In the genomic region with DNA sequence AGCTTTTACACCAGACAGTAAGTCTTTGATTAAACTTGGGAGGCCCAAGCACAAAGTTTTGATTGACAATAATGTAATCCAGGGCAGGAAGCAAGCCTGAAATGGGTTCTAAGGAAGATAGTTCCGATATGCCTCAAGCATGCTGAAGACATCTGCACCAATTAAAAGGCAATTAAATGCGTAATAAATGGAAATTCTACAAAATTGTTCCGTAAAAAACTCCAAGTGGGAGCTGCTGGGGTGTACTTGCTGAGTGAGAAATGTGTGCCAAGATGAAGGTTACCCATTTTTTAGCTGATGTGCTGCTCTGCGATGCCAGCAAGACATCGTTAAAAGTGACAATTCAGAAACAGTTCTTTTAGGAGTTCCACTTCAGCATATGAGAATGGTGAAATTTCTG, we compare ENCODE assay signal across 21 cellular contexts.
DNase-seq lines count a peak whose midpoint lies in the region; ATAC-seq and TF ChIP-seq lines count a peak whose summit lies in the region.
"Had no signal": no experiment of that assay in that cellular context is flagged by ENCODE, and none has a peak within 500 bp of the region (broad histone marks: within the 10 kb centered on the region; RNA-seq: fewer than 3 reads in every experiment).

No MANE protein-coding gene starts in this region.

- H3K27me3 ChIP-seq in GM23248 (replicated peaks; ENCODE audit: insufficient read depth) (peaks cover 14% of the 10 kb centered on the region), smooth muscle cell (ENCODE audit: low read depth) (no peaks in the 10 kb centered on the region)
- H3K27me3 ChIP-seq: BLaER1 treated with 17β-estradiol and CSF1 and Interleukin-3, amounts not matched to agents 10 nM and 100 nM had no signal

- H3K4me2 ChIP-seq in GM23248 (ENCODE audit: unreplicated experiment) (no peak overlapping the region), smooth muscle cell (peak overlapping the region; percentile 43)
- H3K4me2 ChIP-seq: A549; BLaER1 treated with 17β-estradiol and CSF1 and Interleukin-3, amounts not matched to agents 10 nM and 100 nM had no signal

- H3K9me3 ChIP-seq in GM23248 (ENCODE audit: low read depth) (no peaks in the 10 kb centered on the region), smooth muscle cell (replicated peaks; ENCODE audit: low read depth) (no peaks in the 10 kb centered on the region)
- H3K9me3 ChIP-seq: A549; BLaER1 treated with 17β-estradiol and CSF1 and Interleukin-3, amounts not matched to agents 10 nM and 100 nM had no signal

- H4K20me1 ChIP-seq in GM23248 (ENCODE audit: insufficient read depth) (no peaks in the 10 kb centered on the region), smooth muscle cell (ENCODE audit: low read depth) (no peaks in the 10 kb centered on the region)
- H4K20me1 ChIP-seq: BLaER1 treated with 17β-estradiol and CSF1 and Interleukin-3, amounts not matched to agents 10 nM and 100 nM had no signal

- TF ChIP-seq CTCF in smooth muscle cell (IDR thresholded peaks at IDR 0.05; ENCODE audit: borderline replicate concordance, insufficient read depth, poor library complexity, severe bottlenecking), result no peak

- H3K9me2 ChIP-seq in GM23248 (ENCODE audit: insufficient read depth), result no peaks in the 10 kb centered on the region

- H3K4me1 ChIP-seq in GM23248 (ENCODE audit: insufficient read depth) (no peaks in the 10 kb centered on the region), smooth muscle cell (ENCODE audit: low read depth) (no peaks in the 10 kb centered on the region)
- H3K4me1 ChIP-seq: A549; BLaER1 treated with 17β-estradiol and CSF1 and Interleukin-3, amounts not matched to agents 10 nM and 100 nM had no signal

- in situ Hi-C loops in GM23248 (cut with MboI), result no loop called here

- H3K79me2 ChIP-seq in GM23248 (ENCODE audit: insufficient read depth), result no peaks in the 10 kb centered on the region
- no peaks in the 10 kb centered on the region for H3K79me2 ChIP-seq in smooth muscle cell (ENCODE audit: low read depth)

- H3K4me3 ChIP-seq in GM23248 (0 out of 2 replicates have a peak overlapping the region, but pooled peaks have one; percentile 4), smooth muscle cell (no peak overlapping the region)
- H3K4me3 ChIP-seq: A549; BLaER1 treated with 17β-estradiol and CSF1 and Interleukin-3, amounts not matched to agents 10 nM and 100 nM; GM12878 had no signal

- WGBS in GM23248 (ENCODE audit: low coverage in 1 of 2, low lambda C conversion rate in 2 of 2, missing lambda C conversion rate in 2 of 2), 2 experiments, result 1% methylated on average over 5 of the region's 5 CpGs
- WGBS in smooth muscle cell (ENCODE audit: low lambda C conversion rate), result 83% methylated on average over 5 of the region's 5 CpGs

- peak overlapping the region; percentile 16; the same call in 1 of the 2 replicates for H2AFZ ChIP-seq in GM23248
- H2AFZ ChIP-seq in smooth muscle cell (ENCODE audit: low read depth), result no peak overlapping the region

- no peak for ATAC-seq in HG03025 (IDR thresholded peaks at IDR 0.05; ENCODE audit: low FRiP score, unreplicated experiment)
- ATAC-seq: A549, GM12878 had no signal

- H3K27ac ChIP-seq in GM23248 (no peak overlapping the region), smooth muscle cell (ENCODE audit: low read depth) (no peak overlapping the region)
- H3K27ac ChIP-seq: 22Rv1; A549; BLaER1 treated with 17β-estradiol and CSF1 and Interleukin-3, amounts not matched to agents 10 nM and 100 nM; C4-2B had no signal

- H3K9ac ChIP-seq in GM23248, result no peak overlapping the region
- no peak overlapping the region for H3K9ac ChIP-seq in smooth muscle cell (ENCODE audit: low read depth)
- H3K9ac ChIP-seq: BLaER1 treated with 17β-estradiol and CSF1 and Interleukin-3, amounts not matched to agents 10 nM and 100 nM had no signal

- DNase-seq in GM23248, result no peak
- DNase-seq in RPMI7951 (ENCODE audit: low read depth), result peak; percentile 8
- no peak for DNase-seq in smooth muscle cell (lab: John Stamatoyannopoulos, UW; ENCODE audit: unreplicated experiment)
- DNase-seq in stimulated activated CD4-positive, alpha-beta T cell treated with anti-CD3 and anti-CD28 coated beads, Interleukin-2, amount 100 ng/mL, for 24 hours, result no peak
- DNase-seq: AML-193; CD4-positive, alpha-beta T cell; CD8-positive, alpha-beta memory T cell; COR-L47; DMS 273 treated with DMSO at 0.1 percent for 48 hours; DMS153; DMS53; DMS79; DND-41; EL; GDM1 had no signal

- H3K36me3 ChIP-seq in GM23248 (ENCODE audit: low read depth), result no peaks in the 10 kb centered on the region
- no peaks in the 10 kb centered on the region for H3K36me3 ChIP-seq in smooth muscle cell (ENCODE audit: low read depth)
- H3K36me3 ChIP-seq: BLaER1 treated with 17β-estradiol and CSF1 and Interleukin-3, amounts not matched to agents 10 nM and 100 nM had no signal

- no peaks in the 10 kb centered on the region for H3F3A ChIP-seq in GM23248 (ENCODE audit: insufficient read depth)
- no peaks in the 10 kb centered on the region for H3F3A ChIP-seq in smooth muscle cell (ENCODE audit: low read depth)
